19 cellular contexts compared by ENCODE assay signal in genomic region chr16:60064026-60064425, GRCh38.
DNase-seq lines count a peak whose midpoint lies in the region; ATAC-seq and TF ChIP-seq lines count a peak whose summit lies in the region.
"Had no signal": no experiment of that assay in that cellular context is flagged by ENCODE, and none has a peak within 500 bp of the region (broad histone marks: within the 10 kb centered on the region; RNA-seq: fewer than 3 reads in every experiment).

No MANE protein-coding gene starts in this region.

- H3K27me3 ChIP-seq in uterus, result no peaks in the 10 kb centered on the region
- H3K27me3 ChIP-seq: BLaER1 had no signal

- H3K9me3 ChIP-seq in uterus, result no peaks in the 10 kb centered on the region
- H3K9me3 ChIP-seq: BLaER1 had no signal

- H3K36me3 ChIP-seq in uterus, result no peaks in the 10 kb centered on the region
- H3K36me3 ChIP-seq: BLaER1 had no signal

- H3K4me3 ChIP-seq in uterus, result no peak overlapping the region
- H3K4me3 ChIP-seq: BLaER1, GM12878, GM23338 had no signal

- H3K27ac ChIP-seq in uterus, result no peak overlapping the region
- H3K27ac ChIP-seq: BLaER1, C4-2B had no signal

- no peaks in the 10 kb centered on the region for H3K4me1 ChIP-seq in uterus
- H3K4me1 ChIP-seq: BLaER1 had no signal

- no peak for TF ChIP-seq CTCF in uterus (IDR thresholded peaks at IDR 0.05)

- intact Hi-C loops in uterus (cut with DNase I; ENCODE audit: low total_unique reads), result no loop called here

- no peak for TF ChIP-seq POLR2A in uterus (IDR thresholded peaks at IDR 0.05)

- DNase-seq in EL (peak; percentile 7), HS-5 (ENCODE audit: low read depth) (peak; percentile 15), M059J (ENCODE audit: low read depth) (peak; percentile 40), fibroblast of peridontal ligament (ENCODE audit: extremely low read depth) (peak; percentile 33), uterus (no peak), NCI-H146 treated with DMSO at 0.1 percent for 48 hours (lab: John Stamatoyannopoulos, UW; ENCODE audit: unreplicated experiment) (no peak)
- DNase-seq in stimulated activated CD4-positive, alpha-beta T cell treated with anti-CD3 and anti-CD28 coated beads, Interleukin-2, amount 100 ng/mL, for 24 hours, result no peak
- DNase-seq: CD4-positive, CD25-positive, alpha-beta regulatory T cell; CD8-positive, alpha-beta memory T cell; DMS53; DMS79 treated with DMSO at 0.1 percent for 48 hours; GDM1; H9 had no signal

- no peak for ATAC-seq in HG03039 (IDR thresholded peaks at IDR 0.05; ENCODE audit: unreplicated experiment)
- ATAC-seq: GM12878, GM23338, HCT116 had no signal

Comparison
In these comparisons a context has a peak if more than half of its experiments do, and no peak if none do; other contexts are left out.
1. DNase-seq: peak in EL (single experiment), HS-5 (single experiment), M059J (single experiment) and fibroblast of peridontal ligament (single experiment); none in uterus (0 of 2), stimulated activated CD4-positive, alpha-beta T cell treated with anti-CD3 and anti-CD28 coated beads, Interleukin-2, amount 100 ng/mL, for 24 hours (0 of 2) and NCI-H146 treated with DMSO at 0.1 percent for 48 hours (single experiment).